In genomic region chr10:130891066-130891465, GRCh38 we compare ENCODE assay signal across 18 cellular contexts.
"Had no signal": no experiment of that assay in that cellular context is flagged by ENCODE, and none has a peak within 500 bp of the region (broad histone marks: within the 10 kb centered on the region; RNA-seq: fewer than 3 reads in every experiment).

No MANE protein-coding gene starts in this region.

- H3K27ac Mint-ChIP-seq: naive thymus-derived CD4-positive, alpha-beta T cell had no signal

- H3K27ac ChIP-seq: coronary artery, dorsolateral prefrontal cortex, esophagus muscularis mucosa, foreskin keratinocyte, heart right ventricle, left lung, lower lobe of right lung had no signal

- H3K4me3 Mint-ChIP-seq: naive thymus-derived CD4-positive, alpha-beta T cell had no signal

- H3K27me3 ChIP-seq: foreskin keratinocyte had no signal

- H3K9me3 ChIP-seq: esophagus muscularis mucosa, heart right ventricle, left lung, lower lobe of right lung had no signal

- H3K36me3 Mint-ChIP-seq: naive thymus-derived CD4-positive, alpha-beta T cell had no signal

- ATAC-seq: foreskin keratinocyte; heart right ventricle; left cardiac atrium; left lung; left ventricle myocardium superior; lower lobe of right lung; naive thymus-derived CD4-positive, alpha-beta T cell had no signal

- H3K4me1 ChIP-seq: esophagus muscularis mucosa, foreskin keratinocyte, heart right ventricle, left lung, lower lobe of right lung had no signal

- H3K4me3 ChIP-seq: coronary artery, dorsolateral prefrontal cortex, esophagus muscularis mucosa, heart right ventricle, left lung, lower lobe of right lung had no signal

- H3K36me3 ChIP-seq: esophagus muscularis mucosa, heart right ventricle, left lung, lower lobe of right lung had no signal

- DNase-seq: dermis blood vessel endothelial cell; effector CD4-positive, alpha-beta T cell; effector memory CD4-positive, alpha-beta T cell; foreskin keratinocyte; glutamatergic neuron; head of caudate nucleus; heart right ventricle; hippocampal formation; left cardiac atrium; left lung; left ventricle myocardium superior; lower lobe of right lung; mesenchymal stem cell; midbrain; naive thymus-derived CD4-positive, alpha-beta T cell had no signal
